In genomic region chr19:19319725-19320361, GRCh38 we compare ENCODE assay signal across 8 cellular contexts. TPM values are rescaled to one million over a fixed set of nuclear protein-coding genes. Genes with fewer than 3 reads are reported as not detected.
DNase-seq lines count a peak whose midpoint lies in the region; ATAC-seq and TF ChIP-seq lines count a peak whose summit lies in the region.

No MANE protein-coding gene starts in this region.

- peaks cover 3% of the 10 kb centered on the region for H3K79me1 ChIP-seq in H9 (ENCODE audit: insufficient read depth, low read depth, low read length, poor library complexity, severe bottlenecking)

- H3K36me3 ChIP-seq in iPS-15b (ENCODE audit: control insufficient read depth, insufficient read depth, low read length), result peaks cover 21% of the 10 kb centered on the region

- H3K9me3 ChIP-seq in H9 (ENCODE audit: control insufficient read depth, low read depth, low read length), result no peaks in the 10 kb centered on the region
- H3K9me3 ChIP-seq in iPS-15b (ENCODE audit: control insufficient read depth, insufficient read depth, low read length), result no peaks in the 10 kb centered on the region

- peak overlapping the region; percentile 98 for H3K4me3 Mint-ChIP-seq in H9
- peak overlapping the region; percentile 95 for H3K4me3 Mint-ChIP-seq in activated CD4-positive, alpha-beta memory T cell treated with anti-CD3 and anti-CD28 coated beads, Interleukin-2, amount 10 ng/mL, durations not matched to agents 7 days and 5 days
- peak overlapping the region; percentile 88 to 98 for H3K4me3 Mint-ChIP-seq in stimulated activated naive CD8-positive, alpha-beta T cell treated with anti-CD3 and anti-CD28 coated beads, Interleukin-15, amount 100 ng/mL, for 72 hours

- no CpG with 5 or more reads among the region's 32 CpGs for WGBS in H9 (ENCODE audit: extremely low coverage, insufficient read length, low lambda C conversion rate)

- peak overlapping the region; percentile 100 for H3K4me2 ChIP-seq in H9 (ENCODE audit: insufficient read depth, insufficient read length, low read length)

- peaks cover 11 to 40% (median 36%) of the 10 kb centered on the region in 3 experiments; a peak in 6 of 7 replicates for H3K36me3 Mint-ChIP-seq in H9 (ENCODE audit: insufficient read depth in 1 of 3, low read depth in 3 of 3)
- H3K36me3 Mint-ChIP-seq in activated CD4-positive, alpha-beta memory T cell treated with anti-CD3 and anti-CD28 coated beads, Interleukin-2, amount 10 ng/mL, durations not matched to agents 7 days and 5 days (ENCODE audit: low read depth), result peaks cover 36% of the 10 kb centered on the region

- H4K5ac ChIP-seq in H9 (ENCODE audit: insufficient read length, low read depth, low read length), result no peak overlapping the region

- no peak overlapping the region for H2AK5ac ChIP-seq in H9 (ENCODE audit: insufficient read length, low read length)

- H3K79me2 ChIP-seq in H9 (ENCODE audit: insufficient read depth, low read length), result peaks cover 8% of the 10 kb centered on the region; the same call in 1 of the 2 replicates

- H4K20me1 ChIP-seq in H9 (ENCODE audit: control insufficient read depth, insufficient read depth, insufficient read length), result no peaks in the 10 kb centered on the region

- H3K27me3 ChIP-seq in H9 (ENCODE audit: insufficient read depth, low read length) (no peaks in the 10 kb centered on the region), iPS-15b (ENCODE audit: control insufficient read depth, insufficient read depth, low read length) (no peaks in the 10 kb centered on the region)

- no peak overlapping the region for H3K4ac ChIP-seq in H9 (ENCODE audit: low read depth, low read length)

- TF ChIP-seq CTCF in AG10803 (conservative IDR thresholded peaks at IDR 0.05; ENCODE audit: low read length) (no peak), H9 (conservative IDR thresholded peaks at IDR 0.05) (no peak)

- no peak overlapping the region for H2BK5ac ChIP-seq in H9 (ENCODE audit: insufficient read length, low read length)

- POLR2A ChIA-PET in activated CD4-positive, alpha-beta memory T cell treated with anti-CD3 and anti-CD28 coated beads, Interleukin-2, amount 10 ng/mL, durations not matched to agents 7 days and 5 days (lab: Charles Lee), result no interaction called here

- CTCF ChIA-PET in activated CD4-positive, alpha-beta memory T cell treated with anti-CD3 and anti-CD28 coated beads, Interleukin-2, amount 10 ng/mL, durations not matched to agents 7 days and 5 days (lab: Charles Lee), result no interaction called here

- peak overlapping the region; percentile 66 for H3K18ac ChIP-seq in H9 (ENCODE audit: insufficient read length, low read depth, low read length)

- no peak overlapping the region for H3K27ac ChIP-seq in H9 (ENCODE audit: insufficient read length, low read depth, low read length)

- peaks cover 15 to 19% of the 10 kb centered on the region in 2 experiments for H3K4me1 Mint-ChIP-seq in H9
- peaks cover 43% of the 10 kb centered on the region for H3K4me1 Mint-ChIP-seq in activated CD4-positive, alpha-beta memory T cell treated with anti-CD3 and anti-CD28 coated beads, Interleukin-2, amount 10 ng/mL, durations not matched to agents 7 days and 5 days
- H3K4me1 Mint-ChIP-seq in stimulated activated naive CD8-positive, alpha-beta T cell treated with anti-CD3 and anti-CD28 coated beads, Interleukin-15, amount 100 ng/mL, for 72 hours, result peaks cover 57% of the 10 kb centered on the region

- no peak overlapping the region for H3T11ph ChIP-seq in H9 (ENCODE audit: low read length)

- H3K4me1 ChIP-seq in H9 (ENCODE audit: insufficient read depth, low read length) (0 out of 2 replicates have a peak, but pooled peaks cover 2% of the 10 kb centered on the region), iPS-15b (ENCODE audit: control insufficient read depth, insufficient read depth, low read length) (no peaks in the 10 kb centered on the region)

- H3K4me3 ChIP-seq in AG10803 (ENCODE audit: low read length) (peak overlapping the region; percentile 99), iPS-15b (ENCODE audit: low read depth, low read length) (peak overlapping the region; percentile 95)

- no peak overlapping the region for H2BK20ac ChIP-seq in H9 (ENCODE audit: low read depth, low read length, poor library complexity, severe bottlenecking)

- H2BK120ac ChIP-seq in H9 (ENCODE audit: low read depth, low read length, poor library complexity, severe bottlenecking), result no peak overlapping the region

- no peak overlapping the region for H3K23ac ChIP-seq in H9 (ENCODE audit: insufficient read length, low read depth, low read length)

- H3K56ac ChIP-seq in H9 (ENCODE audit: insufficient read length, low read depth, low read length), result no peak overlapping the region

- peak overlapping the region; percentile 89 for H3K9ac ChIP-seq in H9 (ENCODE audit: extremely low read depth, insufficient read length, low read length)
- H3K9ac ChIP-seq in iPS-15b (ENCODE audit: low read depth, low read length), result peak overlapping the region; percentile 100

- no peak overlapping the region for H4K91ac ChIP-seq in H9 (ENCODE audit: insufficient read length, low read depth, low read length)

- DNase-seq in AG10803 (ENCODE audit: low read depth), result no peak
- DNase-seq in H9, result no peak
- peak; percentile 22 for DNase-seq in activated CD4-positive, alpha-beta memory T cell treated with anti-CD3 and anti-CD28 coated beads, Interleukin-2, amount 10 ng/mL, durations not matched to agents 7 days and 5 days
- DNase-seq in stimulated activated naive CD8-positive, alpha-beta T cell treated with anti-CD3 and anti-CD28 coated beads, Interleukin-15, amount 100 ng/mL, for 72 hours, result no peak
- no peak for DNase-seq in amniotic stem cell (lab: John Stamatoyannopoulos, UW)
- DNase-seq in NCI-H446 (lab: John Stamatoyannopoulos, UW), result no peak

- no peaks in the 10 kb centered on the region for H3K9me3 Mint-ChIP-seq in H9
- no peaks in the 10 kb centered on the region for H3K9me3 Mint-ChIP-seq in activated CD4-positive, alpha-beta memory T cell treated with anti-CD3 and anti-CD28 coated beads, Interleukin-2, amount 10 ng/mL, durations not matched to agents 7 days and 5 days
- H3K9me3 Mint-ChIP-seq in stimulated activated naive CD8-positive, alpha-beta T cell treated with anti-CD3 and anti-CD28 coated beads, Interleukin-15, amount 100 ng/mL, for 72 hours, result no peaks in the 10 kb centered on the region

- H3K27ac Mint-ChIP-seq in H9, result peak overlapping the region; percentile 88 to 100 (median 100)
- peak overlapping the region; percentile 98 for H3K27ac Mint-ChIP-seq in activated CD4-positive, alpha-beta memory T cell treated with anti-CD3 and anti-CD28 coated beads, Interleukin-2, amount 10 ng/mL, durations not matched to agents 7 days and 5 days
- H3K27ac Mint-ChIP-seq in stimulated activated naive CD8-positive, alpha-beta T cell treated with anti-CD3 and anti-CD28 coated beads, Interleukin-15, amount 100 ng/mL, for 72 hours, result peak overlapping the region; percentile 100

- peak overlapping the region; percentile 33 for H4K8ac ChIP-seq in H9 (replicated peaks; ENCODE audit: insufficient read length, low read depth, low read length)

- no peak overlapping the region for H2AFZ ChIP-seq in H9 (ENCODE audit: low read length)

- peak; percentile 23 for ATAC-seq in stimulated activated naive CD8-positive, alpha-beta T cell treated with anti-CD3 and anti-CD28 coated beads, Interleukin-15, amount 100 ng/mL, for 72 hours
- ATAC-seq in GM21737 (IDR thresholded peaks at IDR 0.05; ENCODE audit: unreplicated experiment), result no peak

- no peaks in the 10 kb centered on the region for H3K27me3 Mint-ChIP-seq in H9 (ENCODE audit: low read depth)
- H3K27me3 Mint-ChIP-seq in activated CD4-positive, alpha-beta memory T cell treated with anti-CD3 and anti-CD28 coated beads, Interleukin-2, amount 10 ng/mL, durations not matched to agents 7 days and 5 days, result no peaks in the 10 kb centered on the region
- no peaks in the 10 kb centered on the region for H3K27me3 Mint-ChIP-seq in stimulated activated naive CD8-positive, alpha-beta T cell treated with anti-CD3 and anti-CD28 coated beads, Interleukin-15, amount 100 ng/mL, for 72 hours

- no peak overlapping the region for H2BK12ac ChIP-seq in H9 (ENCODE audit: insufficient read length, low read depth, low read length)

- peak overlapping the region; percentile 73 for H3K14ac ChIP-seq in H9 (ENCODE audit: insufficient read depth, low read length)

- no peak overlapping the region for H2BK15ac ChIP-seq in H9 (ENCODE audit: low read depth, low read length)

- peaks cover 7% of the 10 kb centered on the region for H3K23me2 ChIP-seq in H9 (ENCODE audit: insufficient read length, low read depth, low read length, poor library complexity, severe bottlenecking)

RNA-seq across cellular contexts. Expression of gene SUGP1, which starts 0.5 kb away (rescaled TPM):
- total RNA-seq in H9 (2021), result 99.7 and 103 TPM in 2 replicates
- 10 to 100 TPM; 63.1 to 67.1 TPM for total RNA-seq in activated CD4-positive, alpha-beta memory T cell treated with anti-CD3 and anti-CD28 coated beads, Interleukin-2, amount 10 ng/mL, durations not matched to agents 7 days and 5 days

RNA-seq across cellular contexts. Expression of gene MAU2, which starts 0.8 kb away (rescaled TPM):
- total RNA-seq in H9 (2021), result 48.4 and 55.3 TPM in 2 replicates
- 10 to 100 TPM; 68.8 to 76.9 TPM for total RNA-seq in activated CD4-positive, alpha-beta memory T cell treated with anti-CD3 and anti-CD28 coated beads, Interleukin-2, amount 10 ng/mL, durations not matched to agents 7 days and 5 days

RNA-seq across cellular contexts. Expression of gene TM6SF2, which starts 46.7 kb away (rescaled TPM):
- 3.2 and 3.5 TPM in 2 replicates for total RNA-seq in H9 (2021)
- not detected for total RNA-seq in activated CD4-positive, alpha-beta memory T cell treated with anti-CD3 and anti-CD28 coated beads, Interleukin-2, amount 10 ng/mL, durations not matched to agents 7 days and 5 days
